Comparison of ENCODE assay signal across 8 cellular contexts in genomic region chr19:16382775-16383543, GRCh38. TPM values are rescaled to one million over a fixed set of nuclear protein-coding genes. Genes with fewer than 3 reads are reported as not detected.
DNase-seq lines count a peak whose midpoint lies in the region; ATAC-seq and TF ChIP-seq lines count a peak whose summit lies in the region.

No MANE protein-coding gene starts in this region.

- peak; percentile 86 for DNase-seq in EH (ENCODE audit: low read depth)
- DNase-seq in LHCN-M2 (ENCODE audit: low read depth), result peak; percentile 83
- peak in 48 of 56 donors; percentile 10 to 80 (median 50) for DNase-seq in amygdala (lab: John Stamatoyannopoulos, UW)
- peak; percentile 93 for DNase-seq in left ventricle myocardium superior
- DNase-seq in psoas muscle, result peak; percentile 89 to 93
- peak; percentile 88 for DNase-seq in ureter (ENCODE audit: low spot score)

- no peaks in the 10 kb centered on the region for H3K9me3 ChIP-seq in psoas muscle

- H3K27me3 ChIP-seq in psoas muscle (ENCODE audit: insufficient read depth in 3 of 3, low read length in 2 of 3), result no peaks in the 10 kb centered on the region

- peak overlapping the region; percentile 93 for H3K27ac ChIP-seq in psoas muscle

- H3K27me3 Mint-ChIP-seq in T-helper 1 cell treated with Interleukin-12 subunit alpha and Interleukin-12 subunit beta and Interleukin-4 antibody, amounts not matched to agents 30 μg/mL and 1 μg/mL, for 36 hours (ENCODE audit: low read depth), result no peaks in the 10 kb centered on the region

- TF ChIP-seq CTCF in psoas muscle (IDR thresholded peaks at IDR 0.05), result peak; percentile 87

- H3K4me3 Mint-ChIP-seq in T-helper 1 cell treated with Interleukin-12 subunit alpha and Interleukin-12 subunit beta and Interleukin-4 antibody, amounts not matched to agents 30 μg/mL and 1 μg/mL, for 36 hours, result peak overlapping the region; percentile 32

- H3K9me3 Mint-ChIP-seq in T-helper 1 cell treated with Interleukin-12 subunit alpha and Interleukin-12 subunit beta and Interleukin-4 antibody, amounts not matched to agents 30 μg/mL and 1 μg/mL, for 36 hours, result no peaks in the 10 kb centered on the region

- H3K36me3 ChIP-seq in psoas muscle (ENCODE audit: insufficient read depth in 1 of 2, low read depth in 1 of 2), result peaks cover 5 to 29% of the 10 kb centered on the region in 2 donors

- peaks cover 44% of the 10 kb centered on the region for H3K4me1 Mint-ChIP-seq in T-helper 1 cell treated with Interleukin-12 subunit alpha and Interleukin-12 subunit beta and Interleukin-4 antibody, amounts not matched to agents 30 μg/mL and 1 μg/mL, for 36 hours (ENCODE audit: low read depth)

- H3K36me3 Mint-ChIP-seq in T-helper 1 cell treated with Interleukin-12 subunit alpha and Interleukin-12 subunit beta and Interleukin-4 antibody, amounts not matched to agents 30 μg/mL and 1 μg/mL, for 36 hours (ENCODE audit: low read depth), result peaks cover 45% of the 10 kb centered on the region

- peak overlapping the region; percentile 77 for H3K27ac Mint-ChIP-seq in T-helper 1 cell treated with Interleukin-12 subunit alpha and Interleukin-12 subunit beta and Interleukin-4 antibody, amounts not matched to agents 30 μg/mL and 1 μg/mL, for 36 hours

- peaks cover 42% of the 10 kb centered on the region for H3K4me1 ChIP-seq in psoas muscle

- no peak overlapping the region for H3K4me3 ChIP-seq in psoas muscle

- ATAC-seq in left ventricle myocardium superior, result peak; percentile 87
- peak; percentile 68 to 76 (median 72) for ATAC-seq in psoas muscle
- no peak for ATAC-seq in HG03439 (IDR thresholded peaks at IDR 0.05; ENCODE audit: unreplicated experiment)

- 7 to 8% (median 7%) methylated on average over 17 of the region's 17 CpGs for WGBS in psoas muscle, 3 donors

- intact Hi-C loops in left ventricle myocardium superior (cut with micrococcal nuclease) (no loop called here), psoas muscle (cut with DNase I) (loop anchor here in 1 of 2 donors (1.0 to 5.0 kb wide), 2 partner anchors 56 to 136 kb away; no protein-coding TSS in a partner anchor)

RNA-seq across cellular contexts. Expression of gene KLF2, which starts 58.3 kb away (rescaled TPM):
- total RNA-seq in LHCN-M2 (2014; rRNA removed) (2.8 and 5.2 TPM in 2 replicates), left ventricle myocardium superior (72.1 TPM), psoas muscle (10 to 100 TPM; 12.7 to 35.4 (median 24.0) TPM), ureter (56.1 TPM)
- polyA plus RNA-seq in LHCN-M2 (2012), result 17.7 TPM
- 10 to 100 TPM in 1 of 3 donors, 1 to 10 TPM in 2; 3.3 to 24.2 (median 5.3) TPM for polyA plus RNA-seq in psoas muscle
